Comparison of ENCODE assay signal across 1 cellular context in the genomic region with DNA sequence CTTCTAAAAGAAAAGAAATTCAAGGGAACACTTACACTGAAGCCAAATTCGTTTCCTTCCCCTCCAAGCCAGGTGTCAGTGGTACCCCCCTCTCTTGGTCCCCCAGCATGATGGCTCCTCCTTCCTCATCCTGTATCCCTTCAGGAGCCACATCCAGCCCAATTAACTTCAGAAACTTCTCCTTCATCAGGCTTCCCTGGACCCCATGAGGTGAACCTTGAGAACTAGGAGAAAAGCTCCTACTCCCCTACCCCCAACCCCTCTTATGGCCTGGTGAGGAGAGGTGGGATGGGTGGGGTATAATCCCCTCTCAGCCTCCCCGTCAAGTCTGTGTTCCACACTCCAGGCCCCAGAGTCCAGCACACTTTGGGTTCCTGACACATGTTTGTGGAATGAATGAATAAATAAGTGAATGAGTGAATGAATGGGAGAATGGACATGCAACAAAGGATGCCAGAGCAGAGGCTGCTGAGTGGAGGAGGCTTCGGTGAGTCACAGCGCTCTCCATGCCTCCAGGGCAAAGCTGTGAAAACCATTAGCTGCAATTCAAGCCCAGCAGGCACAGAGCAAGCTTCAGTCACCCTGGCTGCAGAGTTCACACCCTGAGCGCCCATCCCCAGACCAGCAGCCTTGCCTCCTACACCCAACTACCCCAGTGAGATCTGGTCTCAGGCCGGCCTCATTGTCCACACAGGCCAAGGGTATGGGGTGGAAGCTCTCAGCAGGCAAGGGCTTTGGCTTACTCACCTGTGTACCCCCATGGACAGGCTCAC.
A peak's percentile ranks its signal among the peaks of the same experiment; 100 is the strongest.
TF ChIP-seq lines count a peak whose summit lies in the region.

No MANE protein-coding gene starts in this region.

TF ChIP-seq in K562, 482 proteins besides CTCF, POLR2A, EP300 and RAD21:
- peak; percentile 15; the same call in 1 of the 2 replicates for TF ChIP-seq ZNF24 (IDR thresholded peaks at IDR 0.05)
- TF ChIP-seq KLF10 (CRISPR knock-in tag; IDR thresholded peaks at IDR 0.05), result no peak
